In genomic region chr4:90145331-90145730, GRCh38 we compare ENCODE assay signal across 35 cellular contexts. TPM values are rescaled to one million over a fixed set of nuclear protein-coding genes. Genes with fewer than 3 reads are reported as not detected.
"Had no signal": no experiment of that assay in that cellular context is flagged by ENCODE, and none has a peak within 500 bp of the region (broad histone marks: within the 10 kb centered on the region; RNA-seq: fewer than 3 reads in every experiment).

No MANE protein-coding gene starts in this region.

- H3K27me3 ChIP-seq: body of pancreas, brain microvascular endothelial cell, breast epithelium had no signal

- H3K9me3 ChIP-seq: body of pancreas, breast epithelium had no signal

- H3K4me3 Mint-ChIP-seq: activated B cell treated with CpG ODN at 0.5 μM for 24 hours; activated CD4-positive, alpha-beta memory T cell treated with anti-CD3 and anti-CD28 coated beads for 36 hours; activated CD4-positive, alpha-beta T cell treated with anti-CD3 and anti-CD28 coated beads, Interleukin-2, amount 10 ng/mL, durations not matched to agents 24 days and 14 days; activated CD8-positive, alpha-beta T cell treated with anti-CD3 and anti-CD28 coated beads for 36 hours; activated naive CD4-positive, alpha-beta T cell treated with anti-CD3 and anti-CD28 coated beads, Interleukin-2, amount 10 ng/mL, durations not matched to agents 7 days and 5 days; activated naive CD4-positive, alpha-beta T cell treated with anti-CD3 and anti-CD28 coated beads, Interleukin-2, amount 50 U/mL, for 24 hours; activated naive CD8-positive, alpha-beta T cell; activated naive CD8-positive, alpha-beta T cell treated with anti-CD3 and anti-CD28 coated beads, Interleukin-2, amount 10 ng/mL, durations not matched to agents 7 days and 5 days; activated naive CD8-positive, alpha-beta T cell treated with anti-CD3 and anti-CD28 coated beads, Interleukin-2, amount 50 U/mL, for 24 hours; activated T-cell treated with anti-CD3 and anti-CD28 coated beads, Interleukin-2, amount 50 U/mL, for 4 hours; activated T-cell treated with anti-CD3 and anti-CD28 coated beads, Interleukin-2, amount 50 U/mL, for 72 hours; activated T-helper 1 cell treated with anti-CD3 and anti-CD28 coated beads, Interleukin-12 subunit alpha, Interleukin-12 subunit beta, Interleukin-2, Interleukin-4 antibody, amounts not matched to agents 30 ng/mL and 10 ng/mL and 1 ng/mL, durations not matched to agents 14 hours and 24 hours and 36 hours; T-helper 1 cell treated with Interleukin-12 subunit alpha and Interleukin-12 subunit beta and Interleukin-4 antibody, amounts not matched to agents 30 μg/mL and 1 μg/mL, for 36 hours; T-helper 2 cell treated with Interferon-gamma antibody and Interleukin-4, amounts not matched to agents 5 μg/mL and 100 μg/mL, for 36 hours had no signal

- DNase-seq: activated B cell treated with CpG ODN at 0.5 μM for 24 hours; activated CD4-positive, alpha-beta memory T cell treated with anti-CD3 and anti-CD28 coated beads for 36 hours; activated CD4-positive, alpha-beta T cell treated with anti-CD3 and anti-CD28 coated beads for 4 hours; activated CD4-positive, alpha-beta T cell treated with anti-CD3 and anti-CD28 coated beads, Interleukin-2, amount 10 ng/mL, durations not matched to agents 24 days and 14 days; activated CD4-positive, alpha-beta T cell treated with anti-CD3 and anti-CD28 coated beads, Interleukin-2, amount 50 U/mL, for 1 hour; activated CD4-positive, alpha-beta T cell treated with anti-CD3 and anti-CD28 coated beads, Interleukin-2, amount 50 U/mL, for 4 hours; activated CD4-positive, CD25-positive, alpha-beta regulatory T cell treated with anti-CD3 and anti-CD28 coated beads, Interleukin-2, amount 50 U/mL, for 72 hours; activated CD8-positive, alpha-beta memory T cell treated with anti-CD3 and anti-CD28 coated beads, Interleukin-2, amount 50 U/mL, for 4 hours; activated CD8-positive, alpha-beta T cell treated with anti-CD3 and anti-CD28 coated beads for 36 hours; activated effector memory CD4-positive, alpha-beta T cell treated with Interleukin-2 at 50 U/mL for 16 hours; activated gamma-delta T cell; activated naive CD4-positive, alpha-beta T cell treated with anti-CD3 and anti-CD28 coated beads, Interleukin-2, amount 10 ng/mL, durations not matched to agents 7 days and 5 days; activated naive CD4-positive, alpha-beta T cell treated with Interleukin-2 at 50 U/mL for 16 hours; activated naive CD8-positive, alpha-beta T cell treated with anti-CD3 and anti-CD28 coated beads, Interleukin-2, amount 10 ng/mL, durations not matched to agents 7 days and 5 days; activated naive CD8-positive, alpha-beta T cell treated with anti-CD3 and anti-CD28 coated beads, Interleukin-2, amount 50 U/mL, for 24 hours; activated T-cell treated with anti-CD3 and anti-CD28 coated beads for 4 hours; activated T-cell treated with anti-CD3 and anti-CD28 coated beads, Interleukin-2, amount 50 U/mL, for 1 hour; activated T-cell treated with anti-CD3 and anti-CD28 coated beads, Interleukin-2, amount 50 U/mL, for 4 hours; activated T-cell treated with anti-CD3 and anti-CD28 coated beads, Interleukin-2, amount 50 U/mL, for 72 hours; amniotic stem cell; aorta; body of pancreas; brain microvascular endothelial cell; central memory CD4-positive, alpha-beta T cell; T-helper 2 cell; T-helper 9 cell had no signal

- ATAC-seq: activated CD8-positive, alpha-beta T cell treated with anti-CD3 and anti-CD28 coated beads for 36 hours; activated naive CD8-positive, alpha-beta T cell treated with anti-CD3 and anti-CD28 coated beads, Interleukin-2, amount 50 U/mL, for 24 hours; activated T-cell treated with anti-CD3 and anti-CD28 coated beads, Interleukin-2, amount 50 U/mL, for 4 hours; activated T-cell treated with anti-CD3 and anti-CD28 coated beads, Interleukin-2, amount 50 U/mL, for 72 hours; body of pancreas had no signal

- H3K36me3 ChIP-seq: brain microvascular endothelial cell, breast epithelium had no signal

- H3K4me1 Mint-ChIP-seq: activated CD4-positive, alpha-beta T cell treated with anti-CD3 and anti-CD28 coated beads, Interleukin-2, amount 10 ng/mL, durations not matched to agents 24 days and 14 days; activated naive CD4-positive, alpha-beta T cell treated with anti-CD3 and anti-CD28 coated beads, Interleukin-2, amount 10 ng/mL, durations not matched to agents 7 days and 5 days; activated naive CD4-positive, alpha-beta T cell treated with anti-CD3 and anti-CD28 coated beads, Interleukin-2, amount 50 U/mL, for 24 hours; activated naive CD8-positive, alpha-beta T cell treated with anti-CD3 and anti-CD28 coated beads, Interleukin-2, amount 10 ng/mL, durations not matched to agents 7 days and 5 days; activated naive CD8-positive, alpha-beta T cell treated with anti-CD3 and anti-CD28 coated beads, Interleukin-2, amount 50 U/mL, for 24 hours had no signal

- H3K4me3 ChIP-seq: body of pancreas, breast epithelium had no signal

- H3K4me1 ChIP-seq: breast epithelium had no signal

- H3K27ac Mint-ChIP-seq: activated B cell treated with CpG ODN at 0.5 μM for 24 hours; activated CD4-positive, alpha-beta memory T cell treated with anti-CD3 and anti-CD28 coated beads for 36 hours; activated CD4-positive, alpha-beta T cell treated with anti-CD3 and anti-CD28 coated beads, Interleukin-2, amount 10 ng/mL, durations not matched to agents 24 days and 14 days; activated CD8-positive, alpha-beta T cell treated with anti-CD3 and anti-CD28 coated beads for 36 hours; activated naive CD4-positive, alpha-beta T cell treated with anti-CD3 and anti-CD28 coated beads, Interleukin-2, amount 10 ng/mL, durations not matched to agents 7 days and 5 days; activated naive CD4-positive, alpha-beta T cell treated with anti-CD3 and anti-CD28 coated beads, Interleukin-2, amount 50 U/mL, for 24 hours; activated naive CD8-positive, alpha-beta T cell; activated naive CD8-positive, alpha-beta T cell treated with anti-CD3 and anti-CD28 coated beads, Interleukin-2, amount 10 ng/mL, durations not matched to agents 7 days and 5 days; activated naive CD8-positive, alpha-beta T cell treated with anti-CD3 and anti-CD28 coated beads, Interleukin-2, amount 50 U/mL, for 24 hours; activated T-cell treated with anti-CD3 and anti-CD28 coated beads, Interleukin-2, amount 50 U/mL, for 72 hours; activated T-helper 1 cell treated with anti-CD3 and anti-CD28 coated beads, Interleukin-12 subunit alpha, Interleukin-12 subunit beta, Interleukin-2, Interleukin-4 antibody, amounts not matched to agents 30 ng/mL and 10 ng/mL and 1 ng/mL, durations not matched to agents 14 hours and 24 hours and 36 hours; activated T-helper 2 cell treated with anti-CD3 and anti-CD28 coated beads, Interferon-gamma antibody, Interleukin-2, Interleukin-4, amounts not matched to agents 10 μg/mL and 5 μg/mL and 100 μg/mL, durations not matched to agents 14 hours and 24 hours and 36 hours; T-helper 1 cell treated with Interleukin-12 subunit alpha and Interleukin-12 subunit beta and Interleukin-4 antibody, amounts not matched to agents 30 μg/mL and 1 μg/mL, for 36 hours; T-helper 2 cell treated with Interferon-gamma antibody and Interleukin-4, amounts not matched to agents 5 μg/mL and 100 μg/mL, for 36 hours had no signal

- H3K27ac ChIP-seq: body of pancreas, brain microvascular endothelial cell, breast epithelium had no signal

- H3K27me3 Mint-ChIP-seq: activated B cell treated with CpG ODN at 0.5 μM for 24 hours; activated CD4-positive, alpha-beta memory T cell treated with anti-CD3 and anti-CD28 coated beads for 36 hours; activated CD4-positive, alpha-beta T cell treated with anti-CD3 and anti-CD28 coated beads, Interleukin-2, amount 10 ng/mL, durations not matched to agents 24 days and 14 days; activated naive CD4-positive, alpha-beta T cell treated with anti-CD3 and anti-CD28 coated beads, Interleukin-2, amount 10 ng/mL, durations not matched to agents 7 days and 5 days; activated naive CD4-positive, alpha-beta T cell treated with anti-CD3 and anti-CD28 coated beads, Interleukin-2, amount 50 U/mL, for 24 hours; activated naive CD8-positive, alpha-beta T cell; activated naive CD8-positive, alpha-beta T cell treated with anti-CD3 and anti-CD28 coated beads, Interleukin-2, amount 10 ng/mL, durations not matched to agents 7 days and 5 days had no signal

- H3K9me3 Mint-ChIP-seq: activated B cell treated with CpG ODN at 0.5 μM for 24 hours; activated CD4-positive, alpha-beta memory T cell treated with anti-CD3 and anti-CD28 coated beads for 36 hours; activated CD4-positive, alpha-beta T cell treated with anti-CD3 and anti-CD28 coated beads, Interleukin-2, amount 10 ng/mL, durations not matched to agents 24 days and 14 days; activated CD8-positive, alpha-beta T cell treated with anti-CD3 and anti-CD28 coated beads for 36 hours; activated naive CD4-positive, alpha-beta T cell treated with anti-CD3 and anti-CD28 coated beads, Interleukin-2, amount 10 ng/mL, durations not matched to agents 7 days and 5 days; activated naive CD8-positive, alpha-beta T cell treated with anti-CD3 and anti-CD28 coated beads, Interleukin-2, amount 10 ng/mL, durations not matched to agents 7 days and 5 days; activated naive CD8-positive, alpha-beta T cell treated with anti-CD3 and anti-CD28 coated beads, Interleukin-2, amount 50 U/mL, for 24 hours; activated T-cell treated with anti-CD3 and anti-CD28 coated beads, Interleukin-2, amount 50 U/mL, for 4 hours; activated T-cell treated with anti-CD3 and anti-CD28 coated beads, Interleukin-2, amount 50 U/mL, for 72 hours; activated T-helper 1 cell treated with anti-CD3 and anti-CD28 coated beads, Interleukin-12 subunit alpha, Interleukin-12 subunit beta, Interleukin-2, Interleukin-4 antibody, amounts not matched to agents 30 ng/mL and 10 ng/mL and 1 ng/mL, durations not matched to agents 14 hours and 24 hours and 36 hours; activated T-helper 2 cell treated with anti-CD3 and anti-CD28 coated beads, Interferon-gamma antibody, Interleukin-2, Interleukin-4, amounts not matched to agents 10 μg/mL and 5 μg/mL and 100 μg/mL, durations not matched to agents 14 hours and 24 hours and 36 hours; T-helper 1 cell treated with Interleukin-12 subunit alpha and Interleukin-12 subunit beta and Interleukin-4 antibody, amounts not matched to agents 30 μg/mL and 1 μg/mL, for 36 hours; T-helper 2 cell treated with Interferon-gamma antibody and Interleukin-4, amounts not matched to agents 5 μg/mL and 100 μg/mL, for 36 hours had no signal

- H3K36me3 Mint-ChIP-seq: activated CD4-positive, alpha-beta memory T cell treated with anti-CD3 and anti-CD28 coated beads for 36 hours; activated naive CD4-positive, alpha-beta T cell treated with anti-CD3 and anti-CD28 coated beads, Interleukin-2, amount 10 ng/mL, durations not matched to agents 7 days and 5 days; activated naive CD4-positive, alpha-beta T cell treated with anti-CD3 and anti-CD28 coated beads, Interleukin-2, amount 50 U/mL, for 24 hours; activated naive CD8-positive, alpha-beta T cell; activated naive CD8-positive, alpha-beta T cell treated with anti-CD3 and anti-CD28 coated beads, Interleukin-2, amount 10 ng/mL, durations not matched to agents 7 days and 5 days had no signal

- FAIRE-seq: astrocyte, TTC549 had no signal

RNA-seq across cellular contexts. Expression of gene CCSER1, which starts 18.1 kb away (rescaled TPM):
- total RNA-seq: activated CD4-positive, alpha-beta T cell treated with anti-CD3 and anti-CD28 coated beads, Interleukin-2, amount 10 ng/mL, durations not matched to agents 24 days and 14 days; activated CD8-positive, alpha-beta T cell treated with anti-CD3 and anti-CD28 coated beads for 36 hours; activated T-helper 1 cell treated with anti-CD3 and anti-CD28 coated beads, Interleukin-12 subunit alpha, Interleukin-12 subunit beta, Interleukin-2, Interleukin-4 antibody, amounts not matched to agents 30 ng/mL and 10 ng/mL and 1 ng/mL, durations not matched to agents 14 hours and 24 hours and 36 hours; activated T-helper 2 cell treated with anti-CD3 and anti-CD28 coated beads, Interferon-gamma antibody, Interleukin-2, Interleukin-4, amounts not matched to agents 10 μg/mL and 5 μg/mL and 100 μg/mL, durations not matched to agents 14 hours and 24 hours and 36 hours had no signal
